20 cellular contexts compared by ENCODE assay signal in genomic region chr3:158470944-158471638, GRCh38.
DNase-seq lines count a peak whose midpoint lies in the region; TF ChIP-seq lines count a peak whose summit lies in the region.
"Had no signal": no experiment of that assay in that cellular context is flagged by ENCODE, and none has a peak within 500 bp of the region (broad histone marks: within the 10 kb centered on the region; RNA-seq: fewer than 3 reads in every experiment).

No MANE protein-coding gene starts in this region.

- DNase-seq in AG04449 (ENCODE audit: low read depth, low spot score) (peak; percentile 16), HFF-Myc (ENCODE audit: extremely low read depth, low read depth) (peak; percentile 22), astrocyte of the spinal cord (ENCODE audit: low read depth, low spot score) (peak; percentile 17), foreskin fibroblast (peak; percentile 72 to 85), HT-29 (ENCODE audit: low spot score) (no peak), left ventricle myocardium inferior (no peak), activated gamma-delta T cell (lab: John Stamatoyannopoulos, UW) (no peak), COR-L47 (lab: John Stamatoyannopoulos, UW) (no peak)
- DNase-seq: activated CD4-positive, alpha-beta T cell treated with anti-CD3 and anti-CD28 coated beads, Interleukin-2, amount 50 U/mL, for 1 hour; activated naive CD4-positive, alpha-beta T cell treated with anti-CD3 and anti-CD28 coated beads, Interleukin-2, amount 50 U/mL, for 16 hours; activated T-cell treated with anti-CD3 and anti-CD28 coated beads for 4 hours; CD8-positive, alpha-beta T cell; kidney; MV-4-11; NCI-H748 treated with DMSO at 0.1 percent for 48 hours; nephron progenitor cell; Peyer's patch; psoas muscle; stimulated activated CD4-positive, alpha-beta T cell treated with anti-CD3 and anti-CD28 coated beads, Interleukin-12 subunit alpha, Interleukin-12 subunit beta, amount 100 ng/mL, for 4 hours; stimulated activated naive CD4-positive, alpha-beta T cell had no signal

- H3K36me3 ChIP-seq in left ventricle myocardium inferior: no peaks in the 10 kb centered on the region
- H3K36me3 ChIP-seq: Peyer's patch had no signal

- CTCF ChIA-PET in AG04449 (lab: Yijun Ruan, JAX): no interaction called here

- in situ Hi-C loops in astrocyte of the spinal cord (cut with HindIII; ENCODE audit: low sequenced_read_pairs): no loop called here

- H3K4me3 ChIP-seq in AG04449 (ENCODE audit: low read depth, low read length): no peak overlapping the region
- no peak overlapping the region for H3K4me3 ChIP-seq in HFF-Myc (replicated peaks; ENCODE audit: low read depth, low read length)
- H3K4me3 ChIP-seq in astrocyte of the spinal cord (ENCODE audit: low read depth, low read length): no peak overlapping the region
- no peak overlapping the region for H3K4me3 ChIP-seq in foreskin fibroblast (ENCODE audit: low read depth in 1 of 2, low read length in 2 of 2)
- H3K4me3 ChIP-seq in left ventricle myocardium inferior: no peak overlapping the region
- H3K4me3 ChIP-seq: Peyer's patch, psoas muscle had no signal

- H3K4me1 ChIP-seq in left ventricle myocardium inferior: no peaks in the 10 kb centered on the region
- H3K4me1 ChIP-seq: Peyer's patch, psoas muscle had no signal

- intact Hi-C loops in left ventricle myocardium inferior (cut with micrococcal nuclease): no loop called here

- POLR2A ChIA-PET in AG04449 (lab: Yijun Ruan, JAX): no interaction called here

- H3K27me3 ChIP-seq in left ventricle myocardium inferior (ENCODE audit: low read depth): no peaks in the 10 kb centered on the region
- H3K27me3 ChIP-seq: Peyer's patch had no signal

- H3K9me3 ChIP-seq in left ventricle myocardium inferior (replicated peaks): no peaks in the 10 kb centered on the region
- H3K9me3 ChIP-seq: Peyer's patch, psoas muscle had no signal

- H3K27ac ChIP-seq in left ventricle myocardium inferior (replicated peaks): no peak overlapping the region
- H3K27ac ChIP-seq: Peyer's patch, psoas muscle had no signal

- TF ChIP-seq CTCF in AG04449 (IDR thresholded peaks at IDR 0.05; ENCODE audit: insufficient read depth, low read length, missing control alignments): no peak
- no peak for TF ChIP-seq CTCF in HFF-Myc (IDR thresholded peaks at IDR 0.05; ENCODE audit: low read depth, low read length, missing control alignments)
- no peak for TF ChIP-seq CTCF in astrocyte of the spinal cord (IDR thresholded peaks at IDR 0.05; ENCODE audit: low read depth, low read length)
- no peak for TF ChIP-seq CTCF in foreskin fibroblast (IDR thresholded peaks at IDR 0.05; ENCODE audit: low read depth, low read length)
- no peak for TF ChIP-seq CTCF in left ventricle myocardium inferior (IDR thresholded peaks at IDR 0.05; ENCODE audit: borderline replicate concordance)

Comparison
In these comparisons a context has a peak if more than half of its experiments do, and no peak if none do; other contexts are left out.
1. DNase-seq: peak in AG04449 (single experiment), HFF-Myc (single experiment), astrocyte of the spinal cord (single experiment) and foreskin fibroblast (2 of 2); none in HT-29 (single experiment), left ventricle myocardium inferior (single experiment), activated gamma-delta T cell (single experiment) and COR-L47 (single experiment).